Comparison of ENCODE assay signal across 8 cellular contexts in the genomic region with DNA sequence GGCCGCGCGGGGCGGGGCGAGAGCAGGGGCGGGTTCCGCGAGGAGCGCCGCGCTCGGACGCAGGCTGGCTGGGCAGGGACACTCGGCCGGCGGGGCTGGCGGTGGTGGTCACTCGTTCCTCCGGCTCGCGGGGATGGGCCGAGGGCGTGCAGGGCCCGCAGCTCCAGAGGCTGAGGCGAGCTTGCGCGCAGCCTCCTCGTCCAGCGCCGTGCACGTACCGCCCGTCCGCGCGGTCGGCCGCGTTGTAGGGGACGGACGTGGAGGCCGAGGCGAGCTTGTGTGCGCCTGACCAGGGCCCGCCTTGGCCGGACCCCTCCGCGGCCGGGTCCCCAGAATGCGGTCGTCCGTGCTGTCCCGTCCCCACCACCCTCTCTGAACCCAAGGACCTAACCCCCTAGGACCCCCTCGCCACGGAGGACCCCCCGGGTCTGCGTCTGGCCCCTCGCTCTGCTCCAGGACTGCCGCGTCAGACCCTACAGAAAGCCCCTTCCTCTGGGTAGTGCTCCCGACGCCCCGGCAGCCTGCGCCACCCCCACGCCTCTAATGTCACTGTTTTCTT. TPM values are rescaled to one million over a fixed set of nuclear protein-coding genes. Genes with fewer than 3 reads are reported as not detected.
DNase-seq lines count a peak whose midpoint lies in the region; ATAC-seq, FAIRE-seq and TF ChIP-seq lines count a peak whose summit lies in the region.

No MANE protein-coding gene starts in this region.

- POLR2A ChIA-PET in A549 (lab: Yijun Ruan, JAX), result interaction anchor here (0.6 to 1.8 kb wide), 8 partner anchors 8 to 209 kb away, joined by 3 to 15 read pairs (median 3); a partner anchor contains a TSS

- H3K4me3 ChIP-seq in A549, result peak overlapping the region; percentile 48
- H3K4me3 ChIP-seq in mucosa of descending colon, result no peak overlapping the region

- WGBS in A549 (ENCODE audit: missing lambda C conversion rate), result 42% methylated on average over 7 of the region's 65 CpGs

- no peaks in the 10 kb centered on the region for H3K9me3 ChIP-seq in A549
- H3K9me3 ChIP-seq in mucosa of descending colon, result no peaks in the 10 kb centered on the region

- CTCF ChIA-PET in A549 (lab: Yijun Ruan, JAX), result no interaction called here

- peak overlapping the region in 1 of 2 experiments; percentile 63; a peak in 1 of 6 replicates for H3K27ac ChIP-seq in A549
- peak overlapping the region; percentile 73 for H3K27ac ChIP-seq in caudate nucleus (ENCODE audit: low read depth, low read length)

- peak overlapping the region; percentile 82 for H3K4me2 ChIP-seq in A549

- TF ChIP-seq POLR2A in A549 (IDR thresholded peaks at IDR 0.05; ENCODE audit: low read length), result peak; percentile 57

- H3K4me1 ChIP-seq in A549 (peaks cover 4% of the 10 kb centered on the region; the same call in 1 of the 3 replicates), mucosa of descending colon (ENCODE audit: low read depth) (peaks cover 8% of the 10 kb centered on the region)

- no peak for TF ChIP-seq EP300 in A549 (IDR thresholded peaks at IDR 0.05)

- FAIRE-seq in A549 (lab: Jason Lieb, UNC) (no peak), frontal cortex (lab: Jason Lieb, UNC) (no peak)

- no peak for TF ChIP-seq CTCF in A549 (IDR thresholded peaks at IDR 0.05)
- TF ChIP-seq CTCF in mucosa of descending colon (IDR thresholded peaks at IDR 0.05), result no peak

- TF ChIP-seq RAD21 in A549 (conservative IDR thresholded peaks at IDR 0.05 in 1 of 2, IDR thresholded peaks at IDR 0.05 in 1 of 2), result no peak

- ATAC-seq in A549 (peak; percentile 57 to 75), HG02852 (IDR thresholded peaks at IDR 0.05; ENCODE audit: unreplicated experiment) (peak; percentile 4), mucosa of descending colon (peak; percentile 28)

- H3K36me3 ChIP-seq in mucosa of descending colon (ENCODE audit: low read depth), result no peaks in the 10 kb centered on the region

- intact Hi-C loops in mucosa of descending colon (cut with DNase I, micrococcal nuclease), result no loop called here

- no peak for DNase-seq in A549 (ENCODE audit: low read depth in 1 of 2, low spot score in 1 of 2)
- no peak for DNase-seq in caudate nucleus (lab: John Stamatoyannopoulos, UW)
- no peak for DNase-seq in mucosa of descending colon
- no peak for DNase-seq in OCI-M1 (lab: John Stamatoyannopoulos, UW)
- no peak for DNase-seq in NCI-H2107 treated with DMSO at 0.1 percent for 48 hours (lab: John Stamatoyannopoulos, UW; ENCODE audit: unreplicated experiment)
- DNase-seq in frontal cortex (ENCODE audit: low spot score in 2 of 2), result no peak
- DNase-seq in NCI-H2227 (lab: John Stamatoyannopoulos, UW; ENCODE audit: unreplicated experiment), result no peak

TF ChIP-seq in A549, 52 proteins besides CTCF, POLR2A, EP300 and RAD21:
- TF ChIP-seq, protein P1, sequence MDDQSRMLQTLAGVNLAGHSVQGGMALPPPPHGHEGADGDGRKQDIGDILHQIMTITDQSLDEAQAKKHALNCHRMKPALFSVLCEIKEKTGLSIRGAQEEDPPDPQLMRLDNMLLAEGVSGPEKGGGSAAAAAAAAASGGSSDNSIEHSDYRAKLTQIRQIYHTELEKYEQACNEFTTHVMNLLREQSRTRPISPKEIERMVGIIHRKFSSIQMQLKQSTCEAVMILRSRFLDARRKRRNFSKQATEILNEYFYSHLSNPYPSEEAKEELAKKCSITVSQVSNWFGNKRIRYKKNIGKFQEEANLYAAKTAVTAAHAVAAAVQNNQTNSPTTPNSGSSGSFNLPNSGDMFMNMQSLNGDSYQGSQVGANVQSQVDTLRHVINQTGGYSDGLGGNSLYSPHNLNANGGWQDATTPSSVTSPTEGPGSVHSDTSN (IDR thresholded peaks at IDR 0.05), result no peak
- no peak for TF ChIP-seq HOXA7 (CRISPR knock-in tag; IDR thresholded peaks at IDR 0.05)

RNA-seq across cellular contexts. Expression of a gene that starts 0.6 kb away (rescaled TPM):
- polyA plus RNA-seq in A549 (2011; rRNA removed) (0.59 and 0.65 TPM in 2 replicates), A549 (2017; fragmentation: RNase III; extraction: RNeasy Plus Mini Kit Qiagen cat#74134 plus additional on column Dnase treatment) (0.07 to 0.36 TPM (median 0.22 TPM) in 3 replicates)
- 0.19 and 0.28 TPM in 2 replicates for polyA plus RNA-seq in A549 (2012; cell fraction: cytosol; rRNA removed)
- 0.35 and 0.42 TPM in 2 replicates for polyA plus RNA-seq in A549 (2012; cell fraction: nucleus; rRNA removed)
- polyA minus RNA-seq in A549 (2011; rRNA and poly(A)+ RNA removed), result 0.29 and 0.62 TPM in 2 replicates
- total RNA-seq in mucosa of descending colon (1 to 10 TPM; 2.7 to 6.8 (median 2.8) TPM), frontal cortex (104 TPM)

Comparison
In these comparisons a context has a peak if more than half of its experiments do, and no peak if none do; other contexts are left out.
1. ATAC-seq: peak in every context shown above with its lines; median percentile 66 in A549; 28 in mucosa of descending colon; 4 in HG02852.
2. RNA of a gene that starts 0.6 kb away (total RNA-seq): 104 TPM in frontal cortex (single experiment); 2.7 to 6.8 TPM in mucosa of descending colon; every median in the first group is over 10 times any median in the second.